Comparison of ENCODE assay signal across 20 cellular contexts in genomic region chr17:65885484-65885883, GRCh38.
A peak's percentile ranks its signal among the peaks of the same experiment; 100 is the strongest.
DNase-seq lines count a peak whose midpoint lies in the region; ATAC-seq, FAIRE-seq and TF ChIP-seq lines count a peak whose summit lies in the region.
"Had no signal": no experiment of that assay in that cellular context is flagged by ENCODE, and none has a peak within 500 bp of the region (broad histone marks: within the 10 kb centered on the region; RNA-seq: fewer than 3 reads in every experiment).

No MANE protein-coding gene starts in this region.

- H3K4ac ChIP-seq in mesenchymal stem cell (ENCODE audit: low read depth in 1 of 2, low read length in 2 of 2), result no peak overlapping the region

- H3K27ac ChIP-seq in mesenchymal stem cell (ENCODE audit: low read length, poor library complexity, severe bottlenecking) (no peak overlapping the region), tibial artery (no peak overlapping the region)

- H3K9ac ChIP-seq in mesenchymal stem cell (ENCODE audit: low read length), result peak overlapping the region; percentile 42

- H3K27ac Mint-ChIP-seq in activated CD8-positive, alpha-beta T cell treated with anti-CD3 and anti-CD28 coated beads for 36 hours, result no peak overlapping the region
- H3K27ac Mint-ChIP-seq: CD14-positive monocyte had no signal

- H3K9me3 Mint-ChIP-seq in activated CD8-positive, alpha-beta T cell treated with anti-CD3 and anti-CD28 coated beads for 36 hours, result no peaks in the 10 kb centered on the region

- no peak overlapping the region for H3K23ac ChIP-seq in mesenchymal stem cell (ENCODE audit: low read length in 2 of 2)

- peak; percentile 51 for DNase-seq in AG10803 (ENCODE audit: low read depth)
- peak; percentile 3 for DNase-seq in GM04504 (ENCODE audit: low read depth)
- DNase-seq in bronchial epithelial cell (ENCODE audit: low read depth), result peak; percentile 78
- DNase-seq in mesenchymal stem cell, result no peak
- DNase-seq in activated CD8-positive, alpha-beta T cell treated with anti-CD3 and anti-CD28 coated beads for 36 hours, result no peak
- no peak for DNase-seq in tibial artery
- DNase-seq: AML-193, DMS79, KBM-7, NCI-H1694 treated with DMSO at 0.1 percent for 48 hours, NCI-H2107, NCI-H345, NCI-H524 treated with DMSO at 0.1 percent for 48 hours, PC-3, RPMI8226, SHP77 treated with DMSO at 0.1 percent for 48 hours had no signal

- CTCF ChIA-PET in activated CD8-positive, alpha-beta T cell treated with anti-CD3 and anti-CD28 coated beads for 36 hours (lab: Charles Lee), result no interaction called here

- H3K4me3 ChIP-seq in AG10803 (ENCODE audit: low read length) (no peak overlapping the region), bronchial epithelial cell (ENCODE audit: low read depth, low read length) (no peak overlapping the region), mesenchymal stem cell (ENCODE audit: insufficient read depth in 1 of 2, low read depth in 1 of 2, low read length in 2 of 2) (peak overlapping the region in 1 of 2 experiments; percentile 3), tibial artery (no peak overlapping the region)

- H2BK120ac ChIP-seq in mesenchymal stem cell (ENCODE audit: low read depth, low read length), result no peak overlapping the region

- no peak overlapping the region for H2BK15ac ChIP-seq in mesenchymal stem cell (ENCODE audit: low read depth, poor library complexity, severe bottlenecking)

- H3K14ac ChIP-seq in mesenchymal stem cell (ENCODE audit: low read length in 2 of 2), result no peak overlapping the region

- TF ChIP-seq CTCF in AG10803 (conservative IDR thresholded peaks at IDR 0.05; ENCODE audit: low read length) (no peak), bronchial epithelial cell (IDR thresholded peaks at IDR 0.05; ENCODE audit: insufficient read depth, low read length, severe bottlenecking) (no peak), tibial artery (IDR thresholded peaks at IDR 0.05) (no peak)
- no peak for TF ChIP-seq CTCF in activated CD8-positive, alpha-beta T cell treated with anti-CD3 and anti-CD28 coated beads for 36 hours (IDR thresholded peaks at IDR 0.05)

- POLR2A ChIA-PET in activated CD8-positive, alpha-beta T cell treated with anti-CD3 and anti-CD28 coated beads for 36 hours (lab: Charles Lee), result no interaction called here

- no peaks in the 10 kb centered on the region for H3K79me1 ChIP-seq in mesenchymal stem cell (replicated peaks; ENCODE audit: low read length, poor library complexity, severe bottlenecking)

- H3K36me3 Mint-ChIP-seq in activated CD8-positive, alpha-beta T cell treated with anti-CD3 and anti-CD28 coated beads for 36 hours (ENCODE audit: low read depth), result no peaks in the 10 kb centered on the region
- H3K36me3 Mint-ChIP-seq: CD14-positive monocyte had no signal

- H2BK5ac ChIP-seq in mesenchymal stem cell (ENCODE audit: low read depth, low read length, poor library complexity, severe bottlenecking), result no peak overlapping the region

- H3K36me3 ChIP-seq in bronchial epithelial cell (ENCODE audit: control insufficient read depth, insufficient read depth, low read length) (no peaks in the 10 kb centered on the region), mesenchymal stem cell (ENCODE audit: control insufficient read depth in 1 of 2, insufficient read depth in 2 of 2, low read depth in 1 of 2, low read length in 2 of 2) (no peaks in the 10 kb centered on the region), tibial artery (no peaks in the 10 kb centered on the region)

- no peak overlapping the region for H3K18ac ChIP-seq in mesenchymal stem cell (ENCODE audit: low read depth in 1 of 2, low read length in 2 of 2)

- no peaks in the 10 kb centered on the region for H3K27me3 ChIP-seq in bronchial epithelial cell (ENCODE audit: control insufficient read depth, insufficient read depth, low read length)
- no peaks in the 10 kb centered on the region for H3K27me3 ChIP-seq in mesenchymal stem cell (ENCODE audit: control insufficient read depth in 1 of 2, insufficient read depth in 1 of 2, low read length in 2 of 2)
- H3K27me3 ChIP-seq in tibial artery, result no peaks in the 10 kb centered on the region

- H3K27me3 Mint-ChIP-seq in activated CD8-positive, alpha-beta T cell treated with anti-CD3 and anti-CD28 coated beads for 36 hours, result no peaks in the 10 kb centered on the region

- H3K9me3 ChIP-seq in mesenchymal stem cell (ENCODE audit: control insufficient read depth, low read length) (no peaks in the 10 kb centered on the region), tibial artery (no peaks in the 10 kb centered on the region)

- H3K4me1 ChIP-seq in mesenchymal stem cell (ENCODE audit: control insufficient read depth, insufficient read depth, low read depth, low read length) (no peaks in the 10 kb centered on the region), tibial artery (no peaks in the 10 kb centered on the region)

- H4K91ac ChIP-seq in mesenchymal stem cell (ENCODE audit: low read length), result no peak overlapping the region

- no peak for FAIRE-seq in bronchial epithelial cell (lab: Jason Lieb, UNC)
- FAIRE-seq: H1, HepG2 had no signal

- intact Hi-C loops in activated CD8-positive, alpha-beta T cell treated with anti-CD3 and anti-CD28 coated beads for 36 hours (cut with micrococcal nuclease), result no loop called here
- intact Hi-C loops in tibial artery (cut with DNase I; ENCODE audit: low total_unique reads), result no loop called here

- no peak overlapping the region for H3K4me3 Mint-ChIP-seq in activated CD8-positive, alpha-beta T cell treated with anti-CD3 and anti-CD28 coated beads for 36 hours
- H3K4me3 Mint-ChIP-seq: CD14-positive monocyte had no signal

- H3K4me2 ChIP-seq in mesenchymal stem cell (ENCODE audit: low read length, poor library complexity, severe bottlenecking), result no peak overlapping the region

- no CpG with 5 or more reads among the region's 2 CpGs for WGBS in mesenchymal stem cell

- ATAC-seq in activated CD8-positive, alpha-beta T cell treated with anti-CD3 and anti-CD28 coated beads for 36 hours, result no peak
- no peak for ATAC-seq in HG03196 (IDR thresholded peaks at IDR 0.05; ENCODE audit: unreplicated experiment)
- ATAC-seq: HepG2, PC-3 had no signal

- no peak overlapping the region for H2AFZ ChIP-seq in mesenchymal stem cell (ENCODE audit: low read depth, low read length)

- H3K4me1 Mint-ChIP-seq in activated CD8-positive, alpha-beta T cell treated with anti-CD3 and anti-CD28 coated beads for 36 hours (ENCODE audit: low read depth), result no peaks in the 10 kb centered on the region
- H3K4me1 Mint-ChIP-seq: CD14-positive monocyte had no signal

- H4K8ac ChIP-seq in mesenchymal stem cell (ENCODE audit: low read length), result no peak overlapping the region

- no peak overlapping the region for H2BK12ac ChIP-seq in mesenchymal stem cell (ENCODE audit: low read length in 2 of 2)

- no peak overlapping the region for H2AK5ac ChIP-seq in mesenchymal stem cell (ENCODE audit: low read length, severe bottlenecking)

Comparison
In these comparisons a context has a peak if more than half of its experiments do, and no peak if none do; other contexts are left out.
1. DNase-seq: peak in AG10803 (single experiment), GM04504 (single experiment) and bronchial epithelial cell (single experiment); none in mesenchymal stem cell (single experiment), activated CD8-positive, alpha-beta T cell treated with anti-CD3 and anti-CD28 coated beads for 36 hours (single experiment) and tibial artery (0 of 2).